1 cellular context compared by ENCODE assay signal in the genomic region with DNA sequence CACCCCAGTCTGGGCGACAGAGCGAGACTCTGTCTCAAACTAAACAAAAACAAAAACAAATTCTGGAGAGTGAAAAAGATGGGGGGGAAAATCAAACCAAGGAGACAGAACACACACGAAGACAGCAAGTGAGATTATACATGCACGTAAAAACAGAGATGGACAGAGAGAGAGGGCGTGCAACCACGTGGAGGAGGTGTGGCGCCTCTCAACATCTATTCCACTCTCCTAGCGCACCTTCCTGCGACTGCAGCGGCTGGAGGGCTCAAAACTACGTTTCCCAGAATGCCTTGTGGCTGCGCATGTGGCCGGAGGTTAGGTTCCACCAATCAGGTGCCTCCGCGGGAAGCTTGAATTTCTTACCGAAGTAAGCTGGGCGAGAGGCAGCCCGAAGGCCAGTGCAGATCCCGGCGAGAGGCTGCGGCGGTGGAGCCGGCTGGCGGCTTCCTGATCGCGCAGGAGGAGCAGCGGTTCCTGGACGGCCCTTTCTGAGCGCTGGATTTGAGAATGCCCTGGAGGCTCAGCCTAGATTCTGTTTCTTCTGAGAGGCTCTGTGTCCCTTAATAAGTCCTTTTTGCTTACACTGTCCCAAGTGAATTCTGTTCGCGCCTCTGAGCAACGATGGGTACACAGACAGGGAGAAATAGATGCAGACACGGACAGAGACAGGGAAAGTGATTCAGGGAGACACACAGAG.
TF ChIP-seq lines count a peak whose summit lies in the region.

No MANE protein-coding gene starts in this region.

TF ChIP-seq in K562, 482 proteins besides CTCF, POLR2A, EP300 and RAD21 (continued from another document and continues in another):
- TF ChIP-seq, protein P1, sequence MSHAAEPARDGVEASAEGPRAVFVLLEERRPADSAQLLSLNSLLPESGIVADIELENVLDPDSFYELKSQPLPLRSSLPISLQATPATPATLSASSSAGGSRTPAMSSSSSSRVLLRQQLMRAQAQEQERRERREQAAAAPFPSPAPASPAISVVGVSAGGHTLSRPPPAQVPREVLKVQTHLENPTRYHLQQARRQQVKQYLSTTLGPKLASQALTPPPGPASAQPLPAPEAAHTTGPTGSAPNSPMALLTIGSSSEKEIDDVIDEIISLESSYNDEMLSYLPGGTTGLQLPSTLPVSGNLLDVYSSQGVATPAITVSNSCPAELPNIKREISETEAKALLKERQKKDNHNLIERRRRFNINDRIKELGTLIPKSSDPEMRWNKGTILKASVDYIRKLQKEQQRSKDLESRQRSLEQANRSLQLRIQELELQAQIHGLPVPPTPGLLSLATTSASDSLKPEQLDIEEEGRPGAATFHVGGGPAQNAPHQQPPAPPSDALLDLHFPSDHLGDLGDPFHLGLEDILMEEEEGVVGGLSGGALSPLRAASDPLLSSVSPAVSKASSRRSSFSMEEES (CRISPR knock-in tag; IDR thresholded peaks at IDR 0.05): no peak
- TF ChIP-seq, protein P2, sequence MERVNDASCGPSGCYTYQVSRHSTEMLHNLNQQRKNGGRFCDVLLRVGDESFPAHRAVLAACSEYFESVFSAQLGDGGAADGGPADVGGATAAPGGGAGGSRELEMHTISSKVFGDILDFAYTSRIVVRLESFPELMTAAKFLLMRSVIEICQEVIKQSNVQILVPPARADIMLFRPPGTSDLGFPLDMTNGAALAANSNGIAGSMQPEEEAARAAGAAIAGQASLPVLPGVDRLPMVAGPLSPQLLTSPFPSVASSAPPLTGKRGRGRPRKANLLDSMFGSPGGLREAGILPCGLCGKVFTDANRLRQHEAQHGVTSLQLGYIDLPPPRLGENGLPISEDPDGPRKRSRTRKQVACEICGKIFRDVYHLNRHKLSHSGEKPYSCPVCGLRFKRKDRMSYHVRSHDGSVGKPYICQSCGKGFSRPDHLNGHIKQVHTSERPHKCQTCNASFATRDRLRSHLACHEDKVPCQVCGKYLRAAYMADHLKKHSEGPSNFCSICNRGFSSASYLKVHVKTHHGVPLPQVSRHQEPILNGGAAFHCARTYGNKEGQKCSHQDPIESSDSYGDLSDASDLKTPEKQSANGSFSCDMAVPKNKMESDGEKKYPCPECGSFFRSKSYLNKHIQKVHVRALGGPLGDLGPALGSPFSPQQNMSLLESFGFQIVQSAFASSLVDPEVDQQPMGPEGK (CRISPR knock-in tag; IDR thresholded peaks at IDR 0.05; ENCODE audit: borderline replicate concordance): no peak
- no peak for TF ChIP-seq ZNF12 (CRISPR knock-in tag; IDR thresholded peaks at IDR 0.05)
- TF ChIP-seq RBM39 (optimal IDR thresholded peaks at IDR 0.05; ENCODE audit: low read depth, low read length): no peak
- TF ChIP-seq, protein P3, sequence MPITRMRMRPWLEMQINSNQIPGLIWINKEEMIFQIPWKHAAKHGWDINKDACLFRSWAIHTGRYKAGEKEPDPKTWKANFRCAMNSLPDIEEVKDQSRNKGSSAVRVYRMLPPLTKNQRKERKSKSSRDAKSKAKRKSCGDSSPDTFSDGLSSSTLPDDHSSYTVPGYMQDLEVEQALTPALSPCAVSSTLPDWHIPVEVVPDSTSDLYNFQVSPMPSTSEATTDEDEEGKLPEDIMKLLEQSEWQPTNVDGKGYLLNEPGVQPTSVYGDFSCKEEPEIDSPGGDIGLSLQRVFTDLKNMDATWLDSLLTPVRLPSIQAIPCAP (CRISPR knock-in tag; IDR thresholded peaks at IDR 0.05; ENCODE audit: borderline replicate concordance): no peak
- TF ChIP-seq, protein P4, sequence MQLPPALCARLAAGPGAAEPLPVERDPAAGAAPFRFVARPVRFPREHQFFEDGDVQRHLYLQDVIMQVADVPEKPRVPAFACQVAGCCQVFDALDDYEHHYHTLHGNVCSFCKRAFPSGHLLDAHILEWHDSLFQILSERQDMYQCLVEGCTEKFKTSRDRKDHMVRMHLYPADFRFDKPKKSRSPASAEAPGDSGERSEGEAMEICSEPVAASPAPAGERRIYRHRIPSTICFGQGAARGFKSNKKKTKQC (CRISPR knock-in tag; IDR thresholded peaks at IDR 0.05): peak; percentile 65; the same call in 1 of the 2 replicates
- TF ChIP-seq, protein P5, sequence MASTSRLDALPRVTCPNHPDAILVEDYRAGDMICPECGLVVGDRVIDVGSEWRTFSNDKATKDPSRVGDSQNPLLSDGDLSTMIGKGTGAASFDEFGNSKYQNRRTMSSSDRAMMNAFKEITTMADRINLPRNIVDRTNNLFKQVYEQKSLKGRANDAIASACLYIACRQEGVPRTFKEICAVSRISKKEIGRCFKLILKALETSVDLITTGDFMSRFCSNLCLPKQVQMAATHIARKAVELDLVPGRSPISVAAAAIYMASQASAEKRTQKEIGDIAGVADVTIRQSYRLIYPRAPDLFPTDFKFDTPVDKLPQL (IDR thresholded peaks at IDR 0.05; ENCODE audit: extremely low read depth, insufficient read length): no peak
- TF ChIP-seq, protein P6, sequence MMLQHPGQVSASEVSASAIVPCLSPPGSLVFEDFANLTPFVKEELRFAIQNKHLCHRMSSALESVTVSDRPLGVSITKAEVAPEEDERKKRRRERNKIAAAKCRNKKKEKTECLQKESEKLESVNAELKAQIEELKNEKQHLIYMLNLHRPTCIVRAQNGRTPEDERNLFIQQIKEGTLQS (IDR thresholded peaks at IDR 0.05): no peak
- TF ChIP-seq, protein P6 (CRISPR knock-in tag; conservative IDR thresholded peaks at IDR 0.05): peak; percentile 59; the same call in 1 of the 2 replicates
- TF ChIP-seq, protein P7, sequence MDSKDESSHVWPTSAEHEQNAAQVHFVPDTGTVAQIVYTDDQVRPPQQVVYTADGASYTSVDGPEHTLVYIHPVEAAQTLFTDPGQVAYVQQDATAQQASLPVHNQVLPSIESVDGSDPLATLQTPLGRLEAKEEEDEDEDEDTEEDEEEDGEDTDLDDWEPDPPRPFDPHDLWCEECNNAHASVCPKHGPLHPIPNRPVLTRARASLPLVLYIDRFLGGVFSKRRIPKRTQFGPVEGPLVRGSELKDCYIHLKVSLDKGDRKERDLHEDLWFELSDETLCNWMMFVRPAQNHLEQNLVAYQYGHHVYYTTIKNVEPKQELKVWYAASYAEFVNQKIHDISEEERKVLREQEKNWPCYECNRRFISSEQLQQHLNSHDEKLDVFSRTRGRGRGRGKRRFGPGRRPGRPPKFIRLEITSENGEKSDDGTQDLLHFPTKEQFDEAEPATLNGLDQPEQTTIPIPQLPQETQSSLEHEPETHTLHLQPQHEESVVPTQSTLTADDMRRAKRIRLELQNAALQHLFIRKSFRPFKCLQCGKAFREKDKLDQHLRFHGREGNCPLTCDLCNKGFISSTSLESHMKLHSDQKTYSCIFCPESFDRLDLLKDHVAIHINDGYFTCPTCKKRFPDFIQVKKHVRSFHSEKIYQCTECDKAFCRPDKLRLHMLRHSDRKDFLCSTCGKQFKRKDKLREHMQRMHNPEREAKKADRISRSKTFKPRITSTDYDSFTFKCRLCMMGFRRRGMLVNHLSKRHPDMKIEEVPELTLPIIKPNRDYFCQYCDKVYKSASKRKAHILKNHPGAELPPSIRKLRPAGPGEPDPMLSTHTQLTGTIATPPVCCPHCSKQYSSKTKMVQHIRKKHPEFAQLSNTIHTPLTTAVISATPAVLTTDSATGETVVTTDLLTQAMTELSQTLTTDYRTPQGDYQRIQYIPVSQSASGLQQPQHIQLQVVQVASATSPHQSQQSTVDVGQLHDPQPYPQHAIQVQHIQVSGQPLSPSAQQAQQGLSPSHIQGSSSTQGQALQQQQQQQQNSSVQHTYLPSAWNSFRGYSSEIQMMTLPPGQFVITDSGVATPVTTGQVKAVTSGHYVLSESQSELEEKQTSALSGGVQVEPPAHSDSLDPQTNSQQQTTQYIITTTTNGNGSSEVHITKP (IDR thresholded peaks at IDR 0.05; ENCODE audit: partially characterized antibody): no peak
- no peak for TF ChIP-seq ZNF224 (CRISPR knock-in tag; IDR thresholded peaks at IDR 0.05)
- TF ChIP-seq ZNF124 (CRISPR knock-in tag; IDR thresholded peaks at IDR 0.05): no peak
- TF ChIP-seq SIN3A (IDR thresholded peaks at IDR 0.05; ENCODE audit: borderline replicate concordance in 2 of 2, control insufficient read depth in 1 of 2, low read depth in 2 of 2, low read length in 2 of 2): peak in 1 of 2 experiments; percentile 47; a peak in 1 of 4 replicates
- no peak for TF ChIP-seq PRPF4 (IDR thresholded peaks at IDR 0.05; ENCODE audit: insufficient read depth, low read depth, low read length, poor library complexity, severe bottlenecking)
- no peak for TF ChIP-seq DACH1 (IDR thresholded peaks at IDR 0.05; ENCODE audit: partially characterized antibody)
- TF ChIP-seq SAFB (IDR thresholded peaks at IDR 0.05; ENCODE audit: borderline replicate concordance, low read depth, low read length): no peak
- no peak for TF ChIP-seq ZSCAN29 (IDR thresholded peaks at IDR 0.05)
- TF ChIP-seq TFAM (CRISPR knock-in tag; conservative IDR thresholded peaks at IDR 0.05): no peak
- no peak for TF ChIP-seq TRIM24 (IDR thresholded peaks at IDR 0.05)
- no peak for TF ChIP-seq ARHGAP35 (IDR thresholded peaks at IDR 0.05; ENCODE audit: partially characterized antibody)
- TF ChIP-seq SRSF9 (IDR thresholded peaks at IDR 0.05; ENCODE audit: borderline replicate concordance, low read depth, low read length): no peak
- no peak for TF ChIP-seq PTBP1 (IDR thresholded peaks at IDR 0.05; ENCODE audit: low read depth, low read length)
- TF ChIP-seq GTF2F1 (IDR thresholded peaks at IDR 0.05; ENCODE audit: low read depth, low read length): 0 out of 2 replicates have a peak, but pooled peaks have one; percentile 27
- TF ChIP-seq, protein P8, sequence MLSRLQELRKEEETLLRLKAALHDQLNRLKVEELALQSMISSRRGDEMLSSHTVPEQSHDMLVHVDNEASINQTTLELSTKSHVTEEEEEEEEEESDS (CRISPR knock-in tag; IDR thresholded peaks at IDR 0.05): no peak
- no peak for TF ChIP-seq HDAC8 (tag; IDR thresholded peaks at IDR 0.05)
- TF ChIP-seq ZNF445 (CRISPR knock-in tag; IDR thresholded peaks at IDR 0.05; ENCODE audit: low read depth): no peak
- TF ChIP-seq EHMT2 (IDR thresholded peaks at IDR 0.05): peak; percentile 66; the same call in 1 of the 2 replicates
- TF ChIP-seq, protein P9, sequence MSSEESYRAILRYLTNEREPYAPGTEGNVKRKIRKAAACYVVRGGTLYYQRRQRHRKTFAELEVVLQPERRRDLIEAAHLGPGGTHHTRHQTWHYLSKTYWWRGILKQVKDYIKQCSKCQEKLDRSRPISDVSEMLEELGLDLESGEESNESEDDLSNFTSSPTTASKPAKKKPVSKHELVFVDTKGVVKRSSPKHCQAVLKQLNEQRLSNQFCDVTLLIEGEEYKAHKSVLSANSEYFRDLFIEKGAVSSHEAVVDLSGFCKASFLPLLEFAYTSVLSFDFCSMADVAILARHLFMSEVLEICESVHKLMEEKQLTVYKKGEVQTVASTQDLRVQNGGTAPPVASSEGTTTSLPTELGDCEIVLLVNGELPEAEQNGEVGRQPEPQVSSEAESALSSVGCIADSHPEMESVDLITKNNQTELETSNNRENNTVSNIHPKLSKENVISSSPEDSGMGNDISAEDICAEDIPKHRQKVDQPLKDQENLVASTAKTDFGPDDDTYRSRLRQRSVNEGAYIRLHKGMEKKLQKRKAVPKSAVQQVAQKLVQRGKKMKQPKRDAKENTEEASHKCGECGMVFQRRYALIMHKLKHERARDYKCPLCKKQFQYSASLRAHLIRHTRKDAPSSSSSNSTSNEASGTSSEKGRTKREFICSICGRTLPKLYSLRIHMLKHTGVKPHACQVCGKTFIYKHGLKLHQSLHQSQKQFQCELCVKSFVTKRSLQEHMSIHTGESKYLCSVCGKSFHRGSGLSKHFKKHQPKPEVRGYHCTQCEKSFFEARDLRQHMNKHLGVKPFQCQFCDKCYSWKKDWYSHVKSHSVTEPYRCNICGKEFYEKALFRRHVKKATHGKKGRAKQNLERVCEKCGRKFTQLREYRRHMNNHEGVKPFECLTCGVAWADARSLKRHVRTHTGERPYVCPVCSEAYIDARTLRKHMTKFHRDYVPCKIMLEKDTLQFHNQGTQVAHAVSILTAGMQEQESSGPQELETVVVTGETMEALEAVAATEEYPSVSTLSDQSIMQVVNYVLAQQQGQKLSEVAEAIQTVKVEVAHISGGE (CRISPR knock-in tag; IDR thresholded peaks at IDR 0.05): 0 out of 6 replicates have a peak, but pooled peaks of 1 of the 3 experiments have one; percentile 18
- no peak for TF ChIP-seq SIRT6 (IDR thresholded peaks at IDR 0.05; ENCODE audit: low read depth, low read length)
- TF ChIP-seq, protein P10, sequence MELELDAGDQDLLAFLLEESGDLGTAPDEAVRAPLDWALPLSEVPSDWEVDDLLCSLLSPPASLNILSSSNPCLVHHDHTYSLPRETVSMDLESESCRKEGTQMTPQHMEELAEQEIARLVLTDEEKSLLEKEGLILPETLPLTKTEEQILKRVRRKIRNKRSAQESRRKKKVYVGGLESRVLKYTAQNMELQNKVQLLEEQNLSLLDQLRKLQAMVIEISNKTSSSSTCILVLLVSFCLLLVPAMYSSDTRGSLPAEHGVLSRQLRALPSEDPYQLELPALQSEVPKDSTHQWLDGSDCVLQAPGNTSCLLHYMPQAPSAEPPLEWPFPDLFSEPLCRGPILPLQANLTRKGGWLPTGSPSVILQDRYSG (tag; conservative IDR thresholded peaks at IDR 0.05; ENCODE audit: low read depth): no peak
- no peak for TF ChIP-seq CHD4 (IDR thresholded peaks at IDR 0.05; ENCODE audit: insufficient read depth, insufficient replicate concordance, low read depth, low read length, poor library complexity, severe bottlenecking)
- TF ChIP-seq RCOR1 (IDR thresholded peaks at IDR 0.05; ENCODE audit: borderline replicate concordance in 1 of 2, low read depth in 2 of 2, low read length in 2 of 2): no peak
- peak; percentile 93 for TF ChIP-seq MYC (IDR thresholded peaks at IDR 0.05; ENCODE audit: low read depth, low read length)
- TF ChIP-seq MYC (CRISPR knock-in tag; IDR thresholded peaks at IDR 0.05; ENCODE audit: borderline replicate concordance, low read depth): no peak
- TF ChIP-seq PTRF (tag; IDR thresholded peaks at IDR 0.05): no peak
- TF ChIP-seq RBM25 (IDR thresholded peaks at IDR 0.05; ENCODE audit: low read depth, low read length, severe bottlenecking): peak; percentile 81
- peak; percentile 91 for TF ChIP-seq NR2C1 (IDR thresholded peaks at IDR 0.05)
- TF ChIP-seq NR2C1 (tag; IDR thresholded peaks at IDR 0.05): peak; percentile 97
